ENCODE assay signal across 1 cellular context in the genomic region with DNA sequence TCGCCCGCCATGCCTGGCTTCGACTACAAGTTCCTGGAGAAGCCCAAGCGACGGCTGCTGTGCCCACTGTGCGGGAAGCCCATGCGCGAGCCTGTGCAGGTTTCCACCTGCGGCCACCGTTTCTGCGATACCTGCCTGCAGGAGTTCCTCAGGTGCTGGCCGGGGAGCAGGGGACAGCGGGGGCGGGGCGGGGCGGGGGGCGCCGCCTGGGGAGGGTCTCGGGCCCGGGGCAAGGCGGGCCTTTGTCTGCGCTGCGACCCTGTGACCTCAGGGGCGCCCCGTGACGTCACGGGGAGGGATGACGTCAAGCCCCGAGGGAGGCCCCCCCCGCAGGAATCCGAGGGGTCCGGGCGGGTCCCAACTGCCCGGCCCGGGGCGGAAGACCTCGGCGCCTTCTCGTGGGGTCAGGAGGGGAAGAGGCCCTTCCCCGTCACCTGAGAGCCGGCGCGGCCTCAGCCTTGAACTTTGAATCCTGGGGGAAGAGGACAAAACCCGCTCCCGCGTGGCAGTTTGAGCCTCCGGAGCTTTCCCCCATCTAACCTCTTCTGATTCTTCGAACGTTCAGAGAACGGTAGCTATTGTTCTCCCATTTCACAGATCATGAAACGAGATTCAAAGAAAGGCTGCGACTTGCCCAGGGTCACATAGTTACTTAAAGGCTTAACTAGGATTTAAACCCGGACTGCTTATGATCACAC.
A peak's percentile ranks its signal among the peaks of the same experiment; 100 is the strongest.
TF ChIP-seq lines count a peak whose summit lies in the region.

No MANE protein-coding gene starts in this region.

TF ChIP-seq in HepG2, 621 proteins besides CTCF, POLR2A, EP300 and RAD21 (continued from another document and continues in another):
- TF ChIP-seq, protein P1, sequence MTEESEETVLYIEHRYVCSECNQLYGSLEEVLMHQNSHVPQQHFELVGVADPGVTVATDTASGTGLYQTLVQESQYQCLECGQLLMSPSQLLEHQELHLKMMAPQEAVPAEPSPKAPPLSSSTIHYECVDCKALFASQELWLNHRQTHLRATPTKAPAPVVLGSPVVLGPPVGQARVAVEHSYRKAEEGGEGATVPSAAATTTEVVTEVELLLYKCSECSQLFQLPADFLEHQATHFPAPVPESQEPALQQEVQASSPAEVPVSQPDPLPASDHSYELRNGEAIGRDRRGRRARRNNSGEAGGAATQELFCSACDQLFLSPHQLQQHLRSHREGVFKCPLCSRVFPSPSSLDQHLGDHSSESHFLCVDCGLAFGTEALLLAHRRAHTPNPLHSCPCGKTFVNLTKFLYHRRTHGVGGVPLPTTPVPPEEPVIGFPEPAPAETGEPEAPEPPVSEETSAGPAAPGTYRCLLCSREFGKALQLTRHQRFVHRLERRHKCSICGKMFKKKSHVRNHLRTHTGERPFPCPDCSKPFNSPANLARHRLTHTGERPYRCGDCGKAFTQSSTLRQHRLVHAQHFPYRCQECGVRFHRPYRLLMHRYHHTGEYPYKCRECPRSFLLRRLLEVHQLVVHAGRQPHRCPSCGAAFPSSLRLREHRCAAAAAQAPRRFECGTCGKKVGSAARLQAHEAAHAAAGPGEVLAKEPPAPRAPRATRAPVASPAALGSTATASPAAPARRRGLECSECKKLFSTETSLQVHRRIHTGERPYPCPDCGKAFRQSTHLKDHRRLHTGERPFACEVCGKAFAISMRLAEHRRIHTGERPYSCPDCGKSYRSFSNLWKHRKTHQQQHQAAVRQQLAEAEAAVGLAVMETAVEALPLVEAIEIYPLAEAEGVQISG (CRISPR knock-in tag; IDR thresholded peaks at IDR 0.05) = peak; percentile 12; the same call in 1 of the 2 replicates
- TF ChIP-seq SOX6 (IDR thresholded peaks at IDR 0.05) = no peak
- no peak for TF ChIP-seq SOX6 (CRISPR knock-in tag; IDR thresholded peaks at IDR 0.05)
- TF ChIP-seq HDAC6 (IDR thresholded peaks at IDR 0.05; ENCODE audit: low read depth, low read length) = no peak
- TF ChIP-seq CBFB (CRISPR knock-in tag; IDR thresholded peaks at IDR 0.05) = no peak
- no peak for TF ChIP-seq AGO2 (optimal IDR thresholded peaks at IDR 0.05; ENCODE audit: low read depth, low read length)
- TF ChIP-seq ZNF382 (CRISPR knock-in tag; IDR thresholded peaks at IDR 0.05; ENCODE audit: borderline replicate concordance) = no peak
- TF ChIP-seq KDM4B (CRISPR knock-in tag; IDR thresholded peaks at IDR 0.05) = peak; percentile 28; the same call in 1 of the 2 replicates
- TF ChIP-seq REPIN1 (CRISPR knock-in tag; IDR thresholded peaks at IDR 0.05; ENCODE audit: borderline replicate concordance, low read depth) = peak; percentile 35; the same call in 1 of the 2 replicates
- no peak for TF ChIP-seq RFX1 (IDR thresholded peaks at IDR 0.05)
- 0 out of 2 replicates have a peak, but pooled peaks have one; percentile 21 for TF ChIP-seq DR1 (CRISPR knock-in tag; IDR thresholded peaks at IDR 0.05)
- TF ChIP-seq ZNF629 (CRISPR knock-in tag; conservative IDR thresholded peaks at IDR 0.05) = peak; percentile 77
- no peak for TF ChIP-seq CC2D1A (CRISPR knock-in tag; IDR thresholded peaks at IDR 0.05)
- TF ChIP-seq ZNF501 (CRISPR knock-in tag; IDR thresholded peaks at IDR 0.05) = no peak; the same call in 1 of the 2 replicates
- TF ChIP-seq, protein P2, sequence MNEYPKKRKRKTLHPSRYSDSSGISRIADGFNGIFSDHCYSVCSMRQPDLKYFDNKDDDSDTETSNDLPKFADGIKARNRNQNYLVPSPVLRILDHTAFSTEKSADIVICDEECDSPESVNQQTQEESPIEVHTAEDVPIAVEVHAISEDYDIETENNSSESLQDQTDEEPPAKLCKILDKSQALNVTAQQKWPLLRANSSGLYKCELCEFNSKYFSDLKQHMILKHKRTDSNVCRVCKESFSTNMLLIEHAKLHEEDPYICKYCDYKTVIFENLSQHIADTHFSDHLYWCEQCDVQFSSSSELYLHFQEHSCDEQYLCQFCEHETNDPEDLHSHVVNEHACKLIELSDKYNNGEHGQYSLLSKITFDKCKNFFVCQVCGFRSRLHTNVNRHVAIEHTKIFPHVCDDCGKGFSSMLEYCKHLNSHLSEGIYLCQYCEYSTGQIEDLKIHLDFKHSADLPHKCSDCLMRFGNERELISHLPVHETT (CRISPR knock-in tag; conservative IDR thresholded peaks at IDR 0.05) = no peak
- TF ChIP-seq FLYWCH1 (CRISPR knock-in tag; IDR thresholded peaks at IDR 0.05) = no peak
- TF ChIP-seq CEBPB (IDR thresholded peaks at IDR 0.05; ENCODE audit: borderline replicate concordance, low read depth, low read length) = no peak
- TF ChIP-seq, protein P3, sequence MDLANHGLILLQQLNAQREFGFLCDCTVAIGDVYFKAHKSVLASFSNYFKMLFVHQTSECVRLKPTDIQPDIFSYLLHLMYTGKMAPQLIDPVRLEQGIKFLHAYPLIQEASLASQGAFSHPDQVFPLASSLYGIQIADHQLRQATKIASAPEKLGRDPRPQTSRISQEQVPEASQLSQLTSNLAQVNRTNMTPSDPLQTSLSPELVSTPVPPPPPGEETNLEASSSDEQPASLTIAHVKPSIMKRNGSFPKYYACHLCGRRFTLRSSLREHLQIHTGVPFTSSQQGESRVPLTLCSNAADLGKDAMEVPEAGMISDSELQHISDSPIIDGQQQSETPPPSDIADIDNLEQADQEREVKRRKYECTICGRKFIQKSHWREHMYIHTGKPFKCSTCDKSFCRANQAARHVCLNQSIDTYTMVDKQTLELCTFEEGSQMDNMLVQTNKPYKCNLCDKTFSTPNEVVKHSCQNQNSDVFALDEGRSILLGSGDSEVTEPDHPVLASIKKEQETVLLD (CRISPR knock-in tag; IDR thresholded peaks at IDR 0.05; ENCODE audit: low read depth) = peak; percentile 62; the same call in 1 of the 2 replicates
- no peak for TF ChIP-seq ZBTB3 (CRISPR knock-in tag; IDR thresholded peaks at IDR 0.05; ENCODE audit: borderline replicate concordance, low read depth)
- TF ChIP-seq MXD4 (CRISPR knock-in tag; IDR thresholded peaks at IDR 0.05) = 0 out of 2 replicates have a peak, but pooled peaks have one; percentile 38
- TF ChIP-seq KLF12 (CRISPR knock-in tag; IDR thresholded peaks at IDR 0.05; ENCODE audit: borderline replicate concordance) = no peak
- TF ChIP-seq, protein P4, sequence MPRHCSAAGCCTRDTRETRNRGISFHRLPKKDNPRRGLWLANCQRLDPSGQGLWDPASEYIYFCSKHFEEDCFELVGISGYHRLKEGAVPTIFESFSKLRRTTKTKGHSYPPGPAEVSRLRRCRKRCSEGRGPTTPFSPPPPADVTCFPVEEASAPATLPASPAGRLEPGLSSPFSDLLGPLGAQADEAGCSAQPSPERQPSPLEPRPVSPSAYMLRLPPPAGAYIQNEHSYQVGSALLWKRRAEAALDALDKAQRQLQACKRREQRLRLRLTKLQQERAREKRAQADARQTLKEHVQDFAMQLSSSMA (CRISPR knock-in tag; IDR thresholded peaks at IDR 0.05) = no peak
- TF ChIP-seq ZNF567 (CRISPR knock-in tag; IDR thresholded peaks at IDR 0.05; ENCODE audit: borderline replicate concordance) = no peak
- no peak for TF ChIP-seq SRSF1 (optimal IDR thresholded peaks at IDR 0.05; ENCODE audit: low read depth, low read length)
- TF ChIP-seq ZNF556 (CRISPR knock-in tag; IDR thresholded peaks at IDR 0.05; ENCODE audit: borderline replicate concordance) = no peak; the same call in 1 of the 2 replicates
- TF ChIP-seq ZNF530 (CRISPR knock-in tag; IDR thresholded peaks at IDR 0.05; ENCODE audit: low read depth) = no peak
- peak; percentile 85; the same call in 1 of the 2 replicates for TF ChIP-seq EEA1 (CRISPR knock-in tag; IDR thresholded peaks at IDR 0.05; ENCODE audit: borderline replicate concordance)
- 0 out of 2 replicates have a peak, but pooled peaks have one; percentile 44 for TF ChIP-seq KDM5A (IDR thresholded peaks at IDR 0.05; ENCODE audit: borderline replicate concordance, low read length)
- TF ChIP-seq FOXP1 (IDR thresholded peaks at IDR 0.05) = no peak
- TF ChIP-seq FOXP1 (CRISPR knock-in tag; IDR thresholded peaks at IDR 0.05) = 0 out of 2 replicates have a peak, but pooled peaks have one; percentile 8
- TF ChIP-seq, protein P5, sequence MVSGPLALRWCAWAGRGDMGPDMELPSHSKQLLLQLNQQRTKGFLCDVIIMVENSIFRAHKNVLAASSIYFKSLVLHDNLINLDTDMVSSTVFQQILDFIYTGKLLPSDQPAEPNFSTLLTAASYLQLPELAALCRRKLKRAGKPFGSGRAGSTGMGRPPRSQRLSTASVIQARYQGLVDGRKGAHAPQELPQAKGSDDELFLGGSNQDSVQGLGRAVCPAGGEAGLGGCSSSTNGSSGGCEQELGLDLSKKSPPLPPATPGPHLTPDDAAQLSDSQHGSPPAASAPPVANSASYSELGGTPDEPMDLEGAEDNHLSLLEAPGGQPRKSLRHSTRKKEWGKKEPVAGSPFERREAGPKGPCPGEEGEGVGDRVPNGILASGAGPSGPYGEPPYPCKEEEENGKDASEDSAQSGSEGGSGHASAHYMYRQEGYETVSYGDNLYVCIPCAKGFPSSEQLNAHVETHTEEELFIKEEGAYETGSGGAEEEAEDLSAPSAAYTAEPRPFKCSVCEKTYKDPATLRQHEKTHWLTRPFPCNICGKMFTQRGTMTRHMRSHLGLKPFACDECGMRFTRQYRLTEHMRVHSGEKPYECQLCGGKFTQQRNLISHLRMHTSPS (CRISPR knock-in tag; IDR thresholded peaks at IDR 0.05; ENCODE audit: low read depth) = no peak
- no peak for TF ChIP-seq CAMTA2 (CRISPR knock-in tag; IDR thresholded peaks at IDR 0.05; ENCODE audit: borderline replicate concordance)
- TF ChIP-seq, protein P6, sequence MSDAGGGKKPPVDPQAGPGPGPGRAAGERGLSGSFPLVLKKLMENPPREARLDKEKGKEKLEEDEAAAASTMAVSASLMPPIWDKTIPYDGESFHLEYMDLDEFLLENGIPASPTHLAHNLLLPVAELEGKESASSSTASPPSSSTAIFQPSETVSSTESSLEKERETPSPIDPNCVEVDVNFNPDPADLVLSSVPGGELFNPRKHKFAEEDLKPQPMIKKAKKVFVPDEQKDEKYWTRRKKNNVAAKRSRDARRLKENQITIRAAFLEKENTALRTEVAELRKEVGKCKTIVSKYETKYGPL (CRISPR knock-in tag; IDR thresholded peaks at IDR 0.05) = no peak
- TF ChIP-seq, protein P7, sequence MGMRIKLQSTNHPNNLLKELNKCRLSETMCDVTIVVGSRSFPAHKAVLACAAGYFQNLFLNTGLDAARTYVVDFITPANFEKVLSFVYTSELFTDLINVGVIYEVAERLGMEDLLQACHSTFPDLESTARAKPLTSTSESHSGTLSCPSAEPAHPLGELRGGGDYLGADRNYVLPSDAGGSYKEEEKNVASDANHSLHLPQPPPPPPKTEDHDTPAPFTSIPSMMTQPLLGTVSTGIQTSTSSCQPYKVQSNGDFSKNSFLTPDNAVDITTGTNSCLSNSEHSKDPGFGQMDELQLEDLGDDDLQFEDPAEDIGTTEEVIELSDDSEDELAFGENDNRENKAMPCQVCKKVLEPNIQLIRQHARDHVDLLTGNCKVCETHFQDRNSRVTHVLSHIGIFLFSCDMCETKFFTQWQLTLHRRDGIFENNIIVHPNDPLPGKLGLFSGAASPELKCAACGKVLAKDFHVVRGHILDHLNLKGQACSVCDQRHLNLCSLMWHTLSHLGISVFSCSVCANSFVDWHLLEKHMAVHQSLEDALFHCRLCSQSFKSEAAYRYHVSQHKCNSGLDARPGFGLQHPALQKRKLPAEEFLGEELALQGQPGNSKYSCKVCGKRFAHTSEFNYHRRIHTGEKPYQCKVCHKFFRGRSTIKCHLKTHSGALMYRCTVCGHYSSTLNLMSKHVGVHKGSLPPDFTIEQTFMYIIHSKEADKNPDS (CRISPR knock-in tag; IDR thresholded peaks at IDR 0.05) = no peak
- peak; percentile 8; the same call in 1 of the 2 replicates for TF ChIP-seq KDM2A (CRISPR knock-in tag; IDR thresholded peaks at IDR 0.05; ENCODE audit: borderline replicate concordance, low read depth)
- TF ChIP-seq NFYB (CRISPR knock-in tag; IDR thresholded peaks at IDR 0.05) = no peak
- TF ChIP-seq, protein P8, sequence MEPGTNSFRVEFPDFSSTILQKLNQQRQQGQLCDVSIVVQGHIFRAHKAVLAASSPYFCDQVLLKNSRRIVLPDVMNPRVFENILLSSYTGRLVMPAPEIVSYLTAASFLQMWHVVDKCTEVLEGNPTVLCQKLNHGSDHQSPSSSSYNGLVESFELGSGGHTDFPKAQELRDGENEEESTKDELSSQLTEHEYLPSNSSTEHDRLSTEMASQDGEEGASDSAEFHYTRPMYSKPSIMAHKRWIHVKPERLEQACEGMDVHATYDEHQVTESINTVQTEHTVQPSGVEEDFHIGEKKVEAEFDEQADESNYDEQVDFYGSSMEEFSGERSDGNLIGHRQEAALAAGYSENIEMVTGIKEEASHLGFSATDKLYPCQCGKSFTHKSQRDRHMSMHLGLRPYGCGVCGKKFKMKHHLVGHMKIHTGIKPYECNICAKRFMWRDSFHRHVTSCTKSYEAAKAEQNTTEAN (CRISPR knock-in tag; conservative IDR thresholded peaks at IDR 0.05) = no peak
- TF ChIP-seq, protein P9, sequence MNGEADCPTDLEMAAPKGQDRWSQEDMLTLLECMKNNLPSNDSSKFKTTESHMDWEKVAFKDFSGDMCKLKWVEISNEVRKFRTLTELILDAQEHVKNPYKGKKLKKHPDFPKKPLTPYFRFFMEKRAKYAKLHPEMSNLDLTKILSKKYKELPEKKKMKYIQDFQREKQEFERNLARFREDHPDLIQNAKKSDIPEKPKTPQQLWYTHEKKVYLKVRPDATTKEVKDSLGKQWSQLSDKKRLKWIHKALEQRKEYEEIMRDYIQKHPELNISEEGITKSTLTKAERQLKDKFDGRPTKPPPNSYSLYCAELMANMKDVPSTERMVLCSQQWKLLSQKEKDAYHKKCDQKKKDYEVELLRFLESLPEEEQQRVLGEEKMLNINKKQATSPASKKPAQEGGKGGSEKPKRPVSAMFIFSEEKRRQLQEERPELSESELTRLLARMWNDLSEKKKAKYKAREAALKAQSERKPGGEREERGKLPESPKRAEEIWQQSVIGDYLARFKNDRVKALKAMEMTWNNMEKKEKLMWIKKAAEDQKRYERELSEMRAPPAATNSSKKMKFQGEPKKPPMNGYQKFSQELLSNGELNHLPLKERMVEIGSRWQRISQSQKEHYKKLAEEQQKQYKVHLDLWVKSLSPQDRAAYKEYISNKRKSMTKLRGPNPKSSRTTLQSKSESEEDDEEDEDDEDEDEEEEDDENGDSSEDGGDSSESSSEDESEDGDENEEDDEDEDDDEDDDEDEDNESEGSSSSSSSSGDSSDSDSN (CRISPR knock-in tag; IDR thresholded peaks at IDR 0.05) = no peak; the same call in 1 of the 2 replicates
- TF ChIP-seq, protein P10, sequence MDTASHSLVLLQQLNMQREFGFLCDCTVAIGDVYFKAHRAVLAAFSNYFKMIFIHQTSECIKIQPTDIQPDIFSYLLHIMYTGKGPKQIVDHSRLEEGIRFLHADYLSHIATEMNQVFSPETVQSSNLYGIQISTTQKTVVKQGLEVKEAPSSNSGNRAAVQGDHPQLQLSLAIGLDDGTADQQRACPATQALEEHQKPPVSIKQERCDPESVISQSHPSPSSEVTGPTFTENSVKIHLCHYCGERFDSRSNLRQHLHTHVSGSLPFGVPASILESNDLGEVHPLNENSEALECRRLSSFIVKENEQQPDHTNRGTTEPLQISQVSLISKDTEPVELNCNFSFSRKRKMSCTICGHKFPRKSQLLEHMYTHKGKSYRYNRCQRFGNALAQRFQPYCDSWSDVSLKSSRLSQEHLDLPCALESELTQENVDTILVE (CRISPR knock-in tag; IDR thresholded peaks at IDR 0.05) = 0 out of 2 replicates have a peak, but pooled peaks have one; percentile 42
- no peak for TF ChIP-seq NFE2L1 (CRISPR knock-in tag; IDR thresholded peaks at IDR 0.05; ENCODE audit: borderline replicate concordance)
